Comparison of ENCODE assay signal across 10 cellular contexts in the genomic region with DNA sequence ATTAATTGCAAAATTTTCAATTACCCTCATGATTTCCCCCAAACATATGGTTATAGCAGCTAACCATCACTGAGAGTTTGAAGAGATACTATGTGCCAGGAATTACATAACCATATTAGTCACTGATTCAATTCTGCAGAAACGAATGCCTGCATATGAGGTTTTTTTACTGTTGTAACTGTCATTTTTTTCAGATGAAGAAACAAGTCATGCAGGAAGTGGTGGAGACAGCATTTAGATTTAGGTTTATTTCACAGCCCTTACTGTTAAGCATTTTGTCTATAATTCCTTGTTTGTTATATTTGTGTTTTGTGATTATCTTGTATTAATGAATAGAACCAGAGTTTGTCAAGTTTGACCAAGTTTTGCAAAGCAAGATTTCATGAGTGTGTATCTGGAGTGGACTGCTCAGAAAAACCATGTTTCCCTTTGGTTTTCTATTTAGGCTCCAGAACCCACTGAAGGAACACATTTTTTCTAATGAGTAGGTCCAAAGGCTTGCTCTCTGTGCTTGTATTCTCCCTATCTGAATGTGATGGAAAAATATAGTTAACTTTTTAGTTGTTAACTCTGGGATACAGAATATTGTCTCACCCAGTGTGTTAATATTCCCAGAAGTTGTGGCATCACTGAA.
DNase-seq lines count a peak whose midpoint lies in the region; ATAC-seq and TF ChIP-seq lines count a peak whose summit lies in the region.
"Had no signal": no experiment of that assay in that cellular context is flagged by ENCODE, and none has a peak within 500 bp of the region (broad histone marks: within the 10 kb centered on the region; RNA-seq: fewer than 3 reads in every experiment).

No MANE protein-coding gene starts in this region.

- no peaks in the 10 kb centered on the region for H3K27me3 ChIP-seq in kidney epithelial cell (ENCODE audit: control insufficient read depth, insufficient read depth, low read length)
- no peaks in the 10 kb centered on the region for H3K27me3 ChIP-seq in lower lobe of right lung (ENCODE audit: low read depth)

- DNase-seq in Ammon's horn (ENCODE audit: low spot score), result peak; percentile 17
- DNase-seq in MV-4-11 (lab: John Stamatoyannopoulos, UW), result peak; percentile 94
- DNase-seq in astrocyte of the cerebellum (ENCODE audit: low read depth), result peak; percentile 37
- DNase-seq in kidney epithelial cell (ENCODE audit: low read depth), result peak; percentile 35
- no peak for DNase-seq in lower lobe of right lung
- DNase-seq in NCI-H82 (lab: John Stamatoyannopoulos, UW), result no peak
- DNase-seq in middle frontal gyrus (ENCODE audit: extremely low spot score, low spot score), result no peak
- DNase-seq in iPS-NIHi7 (ENCODE audit: extremely low spot score), result no peak
- DNase-seq: Caco-2, T1000 had no signal

- H3K9me3 ChIP-seq in lower lobe of right lung, result no peaks in the 10 kb centered on the region
- H3K9me3 ChIP-seq: Caco-2 had no signal

- in situ Hi-C loops in astrocyte of the cerebellum (cut with HindIII; ENCODE audit: low sequenced_read_pairs), result no loop called here

- TF ChIP-seq CTCF in astrocyte of the cerebellum (IDR thresholded peaks at IDR 0.05; ENCODE audit: low read depth, low read length, missing control alignments) (no peak), kidney epithelial cell (IDR thresholded peaks at IDR 0.05; ENCODE audit: insufficient read depth, low read length, poor library complexity, severe bottlenecking) (no peak), lower lobe of right lung (IDR thresholded peaks at IDR 0.05) (no peak)

- H3K27ac ChIP-seq in lower lobe of right lung, result no peak overlapping the region

- no peak for ATAC-seq in lower lobe of right lung

- H3K36me3 ChIP-seq in kidney epithelial cell (ENCODE audit: control insufficient read depth, insufficient read depth, low read length), result no peaks in the 10 kb centered on the region
- no peaks in the 10 kb centered on the region for H3K36me3 ChIP-seq in lower lobe of right lung

- no peak overlapping the region for H3K4me3 ChIP-seq in astrocyte of the cerebellum (ENCODE audit: low read depth, low read length)
- H3K4me3 ChIP-seq in kidney epithelial cell (ENCODE audit: low read depth, low read length), result no peak overlapping the region
- H3K4me3 ChIP-seq in lower lobe of right lung, result no peak overlapping the region

- H3K4me1 ChIP-seq in lower lobe of right lung, result no peaks in the 10 kb centered on the region

- intact Hi-C loops in lower lobe of right lung (cut with DNase I), result no loop called here

Comparison
In these comparisons a context has a peak if more than half of its experiments do, and no peak if none do; other contexts are left out.
1. DNase-seq: peak in Ammon's horn (single experiment), MV-4-11 (single experiment), astrocyte of the cerebellum (single experiment) and kidney epithelial cell (single experiment); none in lower lobe of right lung (single experiment), NCI-H82 (single experiment), middle frontal gyrus (single experiment) and iPS-NIHi7 (single experiment).